35 cellular contexts compared by ENCODE assay signal in the genomic region with DNA sequence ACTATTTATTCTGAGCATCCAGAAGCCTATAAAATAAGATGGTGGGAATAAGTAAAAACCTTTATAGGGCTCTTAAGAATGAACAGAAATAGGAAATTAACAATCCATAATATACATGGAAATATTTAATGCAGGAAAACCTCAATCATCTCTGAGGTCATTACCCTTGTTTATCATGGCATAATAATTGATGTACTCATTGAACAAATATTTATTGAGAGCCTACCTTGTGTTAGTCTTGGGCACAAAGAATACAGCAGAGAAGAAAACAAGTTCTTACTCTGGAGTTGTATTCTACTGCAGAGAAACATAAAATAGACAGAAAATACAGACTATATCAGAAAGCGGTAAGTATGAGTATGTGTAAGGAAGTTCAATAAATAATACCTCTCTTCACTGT.
"Had no signal": no experiment of that assay in that cellular context is flagged by ENCODE, and none has a peak within 500 bp of the region (broad histone marks: within the 10 kb centered on the region; RNA-seq: fewer than 3 reads in every experiment).

No MANE protein-coding gene starts in this region.

- H3K9me3 ChIP-seq: MG63 had no signal

- DNase-seq: Karpas-422, Kasumi-1, MG63, MM.1S, MV-4-11, NCI-H1048, NCI-H1092, NCI-H1092 treated with DMSO at 0.1 percent for 48 hours, NCI-H1105, NCI-H1105 treated with DMSO at 0.1 percent for 48 hours, NCI-H1417, NCI-H1417 treated with DMSO at 0.1 percent for 48 hours, NCI-H1436, NCI-H1436 treated with DMSO at 0.1 percent for 48 hours, NCI-H146, NCI-H1694, NCI-H1694 treated with DMSO at 0.1 percent for 48 hours, NCI-H187, NCI-H187 treated with DMSO at 0.1 percent for 48 hours, NCI-H1930, NCI-H2029, NCI-H2029 treated with DMSO at 0.1 percent for 48 hours, NCI-H2081, NCI-H2081 treated with DMSO at 0.1 percent for 48 hours, NCI-H2107, NCI-H2171, NCI-H2171 treated with DMSO at 0.1 percent for 48 hours, NCI-H2227 treated with DMSO at 0.1 percent for 48 hours, NCI-H226, NCI-H345, NCI-H446, NCI-H446 treated with DMSO at 0.1 percent for 48 hours, NCI-H510A, NCI-H510A treated with DMSO at 0.1 percent for 48 hours, NCI-H524 had no signal

- H3K36me3 ChIP-seq: MG63 had no signal

- H3K27me3 ChIP-seq: MG63 had no signal

- H3K4me3 ChIP-seq: MG63 had no signal
